In genomic region chr4:28241021-28241420, GRCh38 we compare ENCODE assay signal across 22 cellular contexts.
"Had no signal": no experiment of that assay in that cellular context is flagged by ENCODE, and none has a peak within 500 bp of the region (broad histone marks: within the 10 kb centered on the region; RNA-seq: fewer than 3 reads in every experiment).

No MANE protein-coding gene starts in this region.

- H3K4me1 Mint-ChIP-seq: naive thymus-derived CD8-positive, alpha-beta T cell; stimulated activated memory B cell treated with anti-CD40 and anti-IgM and Interleukin-4, amounts not matched to agents 10 μg/mL and 1 μg/mL and 100 μg/mL, for 72 hours had no signal

- H3K27me3 ChIP-seq: spleen, testis, tibial artery had no signal

- H3K27ac Mint-ChIP-seq: naive thymus-derived CD8-positive, alpha-beta T cell; nephron progenitor cell; stimulated activated memory B cell treated with anti-CD40 and anti-IgM and Interleukin-4, amounts not matched to agents 10 μg/mL and 1 μg/mL and 100 μg/mL, for 72 hours; type B pancreatic cell had no signal

- H3K36me3 ChIP-seq: lower lobe of right lung, spleen, tibial artery had no signal

- ATAC-seq: left ventricle myocardium superior; lower lobe of right lung; naive thymus-derived CD8-positive, alpha-beta T cell; psoas muscle; right cardiac atrium; stimulated activated memory B cell treated with anti-CD40 and anti-IgM and Interleukin-4, amounts not matched to agents 10 μg/mL and 1 μg/mL and 100 μg/mL, for 72 hours; stimulated activated naive CD8-positive, alpha-beta T cell treated with anti-CD3 and anti-CD28 coated beads, Interleukin-15, Interleukin-2, amounts not matched to agents 100 U/mL and 50 U/mL, for 24 hours had no signal

- H3K27ac ChIP-seq: dorsolateral prefrontal cortex, lower lobe of right lung, psoas muscle, skin epidermis, spleen, testis, tibial artery had no signal

- H3K4me1 ChIP-seq: lower lobe of right lung, psoas muscle, spleen, testis, tibial artery had no signal

- H3K4me3 Mint-ChIP-seq: naive thymus-derived CD8-positive, alpha-beta T cell; nephron progenitor cell; stimulated activated memory B cell treated with anti-CD40 and anti-IgM and Interleukin-4, amounts not matched to agents 10 μg/mL and 1 μg/mL and 100 μg/mL, for 72 hours; type B pancreatic cell had no signal

- H3K4me3 ChIP-seq: dorsolateral prefrontal cortex, lower lobe of right lung, psoas muscle, skin epidermis, spleen, testis, tibial artery had no signal

- DNase-seq: dorsolateral prefrontal cortex; effector CD4-positive, alpha-beta T cell; foreskin fibroblast; head of caudate nucleus; left ventricle myocardium superior; lower lobe of right lung; naive thymus-derived CD8-positive, alpha-beta T cell; nephron progenitor cell; nucleus accumbens; psoas muscle; right cardiac atrium; spleen; stimulated activated CD4-positive, alpha-beta T cell treated with anti-CD3 and anti-CD28 coated beads, Interleukin-4, amount 100 ng/mL, for 4 hours; stimulated activated naive CD8-positive, alpha-beta T cell treated with anti-CD3 and anti-CD28 coated beads, Interleukin-15, Interleukin-2, amounts not matched to agents 100 U/mL and 50 U/mL, for 24 hours; substantia nigra; testis; tibial artery had no signal

- H3K9me3 Mint-ChIP-seq: nephron progenitor cell had no signal

- H3K27me3 Mint-ChIP-seq: naive thymus-derived CD8-positive, alpha-beta T cell; stimulated activated memory B cell treated with anti-CD40 and anti-IgM and Interleukin-4, amounts not matched to agents 10 μg/mL and 1 μg/mL and 100 μg/mL, for 72 hours; type B pancreatic cell had no signal

- H3K36me3 Mint-ChIP-seq: naive thymus-derived CD8-positive, alpha-beta T cell; stimulated activated memory B cell treated with anti-CD40 and anti-IgM and Interleukin-4, amounts not matched to agents 10 μg/mL and 1 μg/mL and 100 μg/mL, for 72 hours; type B pancreatic cell had no signal

- H3K9me3 ChIP-seq: lower lobe of right lung, psoas muscle, spleen, testis, tibial artery had no signal

- FAIRE-seq: colon, keratinocyte had no signal
